ENCODE assay signal across 19 cellular contexts in the genomic region with DNA sequence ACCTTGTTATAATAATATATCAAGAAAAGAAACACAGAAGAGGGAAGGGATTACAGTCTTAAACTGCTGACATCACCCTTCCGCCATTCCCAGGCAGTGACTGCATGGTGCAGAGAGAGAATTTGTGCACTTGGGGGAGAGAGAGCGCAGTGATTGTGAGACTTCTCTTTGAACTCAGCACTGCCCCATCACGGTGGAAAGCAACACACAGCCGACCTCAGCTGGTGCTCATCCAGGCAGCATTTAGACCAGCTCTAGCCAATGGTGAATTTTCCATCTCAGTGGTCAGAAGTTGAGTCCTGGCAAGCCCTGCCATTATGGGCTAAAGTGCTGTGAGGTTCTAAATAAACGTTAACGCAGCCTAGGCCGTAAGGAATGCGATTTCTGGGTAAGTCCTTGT.
DNase-seq lines count a peak whose midpoint lies in the region; ATAC-seq and TF ChIP-seq lines count a peak whose summit lies in the region.
"Had no signal": no experiment of that assay in that cellular context is flagged by ENCODE, and none has a peak within 500 bp of the region (broad histone marks: within the 10 kb centered on the region; RNA-seq: fewer than 3 reads in every experiment).

No MANE protein-coding gene starts in this region.

- no peak for TF ChIP-seq CTCF in GM12865 (IDR thresholded peaks at IDR 0.05; ENCODE audit: insufficient read depth, low read depth, low read length, missing control alignments)

- H3K4me3 ChIP-seq in GM12865 (ENCODE audit: low read depth, low read length): no peak overlapping the region
- H3K4me3 ChIP-seq: BLaER1, HAP-1, SJSA1 had no signal

- in situ Hi-C loops in SK-MEL-5 (cut with HindIII; ENCODE audit: low pct_unique_long_range_greater_than_20kb, low sequenced_read_pairs): no loop called here

- ATAC-seq in HG02678 (IDR thresholded peaks at IDR 0.05; ENCODE audit: unreplicated experiment): no peak
- ATAC-seq: T-cell had no signal

- DNase-seq in A172 (ENCODE audit: low spot score): peak; percentile 11
- DNase-seq in GM12865 (ENCODE audit: low read depth): peak; percentile 9
- peak; percentile 24 for DNase-seq in SK-MEL-5 (ENCODE audit: low read depth, low spot score)
- DNase-seq in islet precursor cell: peak; percentile 53
- no peak for DNase-seq in NCI-H1930 (lab: John Stamatoyannopoulos, UW)
- DNase-seq in stimulated activated CD4-positive, alpha-beta T cell treated with anti-CD3 and anti-CD28 coated beads, Interleukin-12 subunit alpha, Interleukin-12 subunit beta, amount 100 ng/mL, for 4 hours: no peak
- DNase-seq: CD4-positive, CD25-positive, alpha-beta regulatory T cell; DMS53; NCI-H1048; NCI-H1417; NCI-H187; NCI-H446; NCI-H524 treated with DMSO at 0.1 percent for 48 hours; NCI-H774; T-cell had no signal

Comparison
In these comparisons a context has a peak if more than half of its experiments do, and no peak if none do; other contexts are left out.
1. DNase-seq: peak in A172 (single experiment), GM12865 (single experiment), SK-MEL-5 (single experiment) and islet precursor cell (single experiment); none in NCI-H1930 (0 of 2) and stimulated activated CD4-positive, alpha-beta T cell treated with anti-CD3 and anti-CD28 coated beads, Interleukin-12 subunit alpha, Interleukin-12 subunit beta, amount 100 ng/mL, for 4 hours (single experiment).